In genomic region chr10:74175510-74176379, GRCh38 we compare ENCODE assay signal across 8 cellular contexts. TPM values are rescaled to one million over a fixed set of nuclear protein-coding genes. Genes with fewer than 3 reads are reported as not detected.
DNase-seq lines count a peak whose midpoint lies in the region; ATAC-seq and TF ChIP-seq lines count a peak whose summit lies in the region.

No MANE protein-coding gene starts in this region.

- no peaks in the 10 kb centered on the region for H3K27me3 Mint-ChIP-seq in naive thymus-derived CD8-positive, alpha-beta T cell

- H3K36me3 Mint-ChIP-seq in naive thymus-derived CD8-positive, alpha-beta T cell, result no peaks in the 10 kb centered on the region

- POLR2A ChIA-PET in BJ (lab: Charles Lee), result no interaction called here
- POLR2A ChIA-PET in naive thymus-derived CD8-positive, alpha-beta T cell (lab: Charles Lee), result interaction anchor here (0.6 to 3.5 kb wide), 14 partner anchors 8 to 936 kb away, joined by 3 to 31 read pairs (median 4); partner anchors contain the start of genes ADK, AP3M1, KAT6B and SAMD8

- CTCF ChIA-PET in BJ (lab: Yijun Ruan, JAX), result no interaction called here

- intact Hi-C loops in head of caudate nucleus (cut with DNase I), result loop anchor here (2.0 kb wide), 1 partner anchor 25 kb away; the partner anchor contains the start of genes ADK and AP3M1

- H3K4me3 ChIP-seq in BJ (ENCODE audit: low read depth, low read length), result peak overlapping the region; percentile 62

- no peak for TF ChIP-seq CTCF in BJ (IDR thresholded peaks at IDR 0.05; ENCODE audit: insufficient read depth, low read depth, low read length)

- DNase-seq in BJ (ENCODE audit: low read depth) (no peak), 8988T (no peak), NCI-H345 treated with DMSO at 0.1 percent for 48 hours (lab: John Stamatoyannopoulos, UW; ENCODE audit: unreplicated experiment) (no peak), superior temporal gyrus (ENCODE audit: extremely low spot score) (no peak), head of caudate nucleus (no peak)
- DNase-seq in naive thymus-derived CD8-positive, alpha-beta T cell, result no peak

- H3K27ac ChIP-seq in KOPT-K1 (ENCODE audit: low read depth, low read length, poor library complexity, severe bottlenecking) (peak overlapping the region; percentile 70), cingulate gyrus (ENCODE audit: low read depth, low read length) (peak overlapping the region; percentile 83)

- ATAC-seq in naive thymus-derived CD8-positive, alpha-beta T cell, result no peak

- H3K4me3 Mint-ChIP-seq in naive thymus-derived CD8-positive, alpha-beta T cell, result peak overlapping the region; percentile 88 to 96 (median 92)

- no peaks in the 10 kb centered on the region for H3K9me3 ChIP-seq in KOPT-K1 (ENCODE audit: insufficient read depth, low read length, poor library complexity, severe bottlenecking)

- no peaks in the 10 kb centered on the region for H3K27me3 ChIP-seq in BJ (ENCODE audit: control insufficient read depth, insufficient read depth, low read length)

- no peaks in the 10 kb centered on the region for H3K9me3 Mint-ChIP-seq in naive thymus-derived CD8-positive, alpha-beta T cell

- H3K27ac Mint-ChIP-seq in naive thymus-derived CD8-positive, alpha-beta T cell, result peak overlapping the region; percentile 97 to 99 (median 98)

- peaks cover 12 to 48% (median 40%) of the 10 kb centered on the region in 4 donors for H3K4me1 Mint-ChIP-seq in naive thymus-derived CD8-positive, alpha-beta T cell

- H3K36me3 ChIP-seq in BJ (ENCODE audit: control insufficient read depth, insufficient read depth, low read length), result no peaks in the 10 kb centered on the region
- no peaks in the 10 kb centered on the region for H3K36me3 ChIP-seq in KOPT-K1 (ENCODE audit: insufficient read depth, low read length)

RNA-seq across cellular contexts. Expression of gene ADK, which starts 24.7 kb away (rescaled TPM):
- polyA plus RNA-seq in BJ (2011; rRNA removed), result 19.4 and 37.6 TPM in 2 replicates
- polyA minus RNA-seq in BJ (2011; rRNA and poly(A)+ RNA removed), result 7.4 and 8.4 TPM in 2 replicates
- 10 to 100 TPM; 29.6 to 32.9 TPM for total RNA-seq in naive thymus-derived CD8-positive, alpha-beta T cell
- 10 to 100 TPM; 48.7 to 52.4 (median 49.0) TPM for polyA plus RNA-seq in naive thymus-derived CD8-positive, alpha-beta T cell

RNA-seq across cellular contexts. Expression of gene AP3M1, which starts 25.1 kb away (rescaled TPM):
- polyA plus RNA-seq in BJ (2011; rRNA removed), result 31.7 and 53.5 TPM in 2 replicates
- polyA minus RNA-seq in BJ (2011; rRNA and poly(A)+ RNA removed), result 18.8 and 25.2 TPM in 2 replicates
- total RNA-seq in naive thymus-derived CD8-positive, alpha-beta T cell, result 10 to 100 TPM; 39.4 to 40.2 TPM
- 10 to 100 TPM; 24.7 to 36.0 (median 28.4) TPM for polyA plus RNA-seq in naive thymus-derived CD8-positive, alpha-beta T cell
